26 cellular contexts compared by ENCODE assay signal in the genomic region with DNA sequence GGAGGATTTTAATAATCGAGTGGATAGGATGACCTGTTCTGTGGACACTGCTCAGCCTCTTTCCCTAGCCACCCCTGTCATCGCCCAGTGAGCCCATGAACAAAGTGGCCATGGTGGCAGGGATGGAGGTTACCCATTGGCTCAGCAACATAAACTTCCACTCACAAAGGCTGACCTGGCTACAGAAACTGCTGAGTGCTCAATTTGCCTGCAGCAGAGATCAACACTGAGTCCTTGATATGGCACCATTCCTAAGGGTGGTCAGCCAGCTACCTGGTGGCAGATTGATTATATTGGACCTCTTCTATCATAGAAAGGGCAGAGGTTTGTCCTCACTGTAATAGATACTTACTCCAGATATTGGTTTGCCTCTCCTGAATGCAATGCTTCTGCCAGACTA.
"Had no signal": no experiment of that assay in that cellular context is flagged by ENCODE, and none has a peak within 500 bp of the region (broad histone marks: within the 10 kb centered on the region; RNA-seq: fewer than 3 reads in every experiment).

No MANE protein-coding gene starts in this region.

- FAIRE-seq: urothelium cell line had no signal

- DNase-seq: stimulated activated CD4-positive, alpha-beta T cell treated with anti-CD3 and anti-CD28 coated beads, Interleukin-2, amount 100 ng/mL, for 48 hours; stimulated activated CD4-positive, alpha-beta T cell treated with anti-CD3 and anti-CD28 coated beads, Interleukin-4, amount 100 ng/mL, for 1 hour; stimulated activated CD4-positive, alpha-beta T cell treated with anti-CD3 and anti-CD28 coated beads, Interleukin-4, amount 100 ng/mL, for 24 hours; stimulated activated CD4-positive, alpha-beta T cell treated with anti-CD3 and anti-CD28 coated beads, Interleukin-4, amount 100 ng/mL, for 4 hours; stimulated activated CD8-positive, alpha-beta memory T cell treated with anti-CD3 and anti-CD28 coated beads, Interleukin-4, amount 100 ng/mL, for 48 hours; stimulated activated naive B cell treated with anti-CD40 and anti-IgM and Interleukin-4, amounts not matched to agents 10 μg/mL and 1 μg/mL and 100 μg/mL, for 72 hours; stimulated activated naive CD4-positive, alpha-beta T cell; stimulated activated naive CD4-positive, alpha-beta T cell treated with Interleukin-2 at 50 U/mL for 16 hours; stimulated activated naive CD8-positive, alpha-beta T cell treated with anti-CD3 and anti-CD28 coated beads, Interleukin-15, amount 100 ng/mL, for 72 hours; stimulated activated naive CD8-positive, alpha-beta T cell treated with anti-CD3 and anti-CD28 coated beads, Interleukin-15, Interleukin-2, amounts not matched to agents 100 U/mL and 50 U/mL, for 24 hours; stomach; substantia nigra; testis; thyroid gland; tibial artery; transverse colon; upper lobe of left lung; upper lobe of right lung; uterus had no signal

- H3K27ac ChIP-seq: stomach, suprapubic skin, testis, thoracic aorta, thyroid gland, tibial artery, tibial nerve, transverse colon, upper lobe of left lung, upper lobe of right lung, uterus, vagina had no signal

- ATAC-seq: stimulated activated effector memory CD8-positive, alpha-beta T cell treated with anti-CD3 and anti-CD28 coated beads, Interleukin-12 subunit alpha, Interleukin-12 subunit beta, amount 100 ng/mL, for 72 hours; stimulated activated memory B cell treated with anti-CD40 and anti-IgM and Interleukin-4, amounts not matched to agents 10 μg/mL and 1 μg/mL and 100 μg/mL, for 72 hours; stimulated activated naive B cell treated with anti-CD40 and anti-IgM and Interleukin-4, amounts not matched to agents 10 μg/mL and 1 μg/mL and 100 μg/mL, for 72 hours; stimulated activated naive CD8-positive, alpha-beta T cell treated with anti-CD3 and anti-CD28 coated beads, Interleukin-15, amount 100 ng/mL, for 72 hours; stimulated activated naive CD8-positive, alpha-beta T cell treated with anti-CD3 and anti-CD28 coated beads, Interleukin-15, Interleukin-2, amounts not matched to agents 100 U/mL and 50 U/mL, for 24 hours; upper lobe of right lung had no signal

- H3K9me3 ChIP-seq: suprapubic skin, testis, thyroid gland, transverse colon, upper lobe of right lung, vagina had no signal

- H3K4me3 ChIP-seq: stomach, suprapubic skin, testis, thoracic aorta, thyroid gland, tibial artery, tibial nerve, transverse colon, upper lobe of left lung, upper lobe of right lung, uterus, vagina had no signal

- H3K4me1 ChIP-seq: stomach, suprapubic skin, testis, thyroid gland, tibial artery, tibial nerve, transverse colon, upper lobe of left lung, upper lobe of right lung, uterus, vagina had no signal

- H3K36me3 ChIP-seq: stomach, suprapubic skin, thoracic aorta, thyroid gland, tibial artery, tibial nerve, transverse colon, upper lobe of left lung, upper lobe of right lung, uterus, vagina had no signal

- H3K27me3 ChIP-seq: stomach, suprapubic skin, testis, thyroid gland, tibial artery, tibial nerve, transverse colon, upper lobe of left lung, upper lobe of right lung, uterus, vagina had no signal
